In the genomic region with DNA sequence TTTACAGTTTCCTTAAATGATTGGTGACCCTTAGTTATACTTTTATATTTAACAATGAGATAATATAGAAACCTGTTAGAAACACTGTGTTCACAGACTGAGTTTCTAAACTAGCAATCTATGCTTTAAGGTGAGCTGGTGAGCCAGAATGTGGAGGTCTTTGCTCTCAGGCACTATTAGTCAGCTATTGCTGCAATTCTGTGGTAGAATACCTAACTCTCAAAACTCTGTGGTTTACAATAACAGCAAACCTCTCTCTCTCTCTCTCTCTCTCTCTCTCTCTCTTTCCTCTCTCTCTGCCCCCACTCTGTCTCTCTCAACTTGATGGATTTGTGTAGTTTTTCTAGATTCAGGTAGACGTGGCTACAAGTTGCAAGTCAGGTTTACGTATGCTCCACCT, we compare ENCODE assay signal across 20 cellular contexts. TPM values are rescaled to one million over a fixed set of nuclear protein-coding genes. Genes with fewer than 3 reads are reported as not detected.
A peak's percentile ranks its signal among the peaks of the same experiment; 100 is the strongest.
DNase-seq lines count a peak whose midpoint lies in the region; ATAC-seq and TF ChIP-seq lines count a peak whose summit lies in the region.
"Had no signal": no experiment of that assay in that cellular context is flagged by ENCODE, and none has a peak within 500 bp of the region (broad histone marks: within the 10 kb centered on the region; RNA-seq: fewer than 3 reads in every experiment).

No MANE protein-coding gene starts in this region.

- H3K36me3 Mint-ChIP-seq in effector memory CD8-positive, alpha-beta T cell (ENCODE audit: insufficient read depth), result no peaks in the 10 kb centered on the region

- no peak overlapping the region for H3K4me3 ChIP-seq in ascending aorta
- H3K4me3 ChIP-seq: colonic mucosa, heart right ventricle, SK-N-MC had no signal

- no peaks in the 10 kb centered on the region for H3K4me1 Mint-ChIP-seq in effector memory CD8-positive, alpha-beta T cell (ENCODE audit: low read depth in 2 of 2)

- no peaks in the 10 kb centered on the region for H3K27me3 ChIP-seq in ascending aorta
- H3K27me3 ChIP-seq: colonic mucosa, heart right ventricle had no signal

- H3K36me3 ChIP-seq in ascending aorta, result no peaks in the 10 kb centered on the region
- H3K36me3 ChIP-seq: colonic mucosa, heart right ventricle had no signal

- no peak for TF ChIP-seq CTCF in ascending aorta (IDR thresholded peaks at IDR 0.05)

- no peak overlapping the region for H3K4me3 Mint-ChIP-seq in effector memory CD8-positive, alpha-beta T cell
- H3K4me3 Mint-ChIP-seq: activated CD8-positive, alpha-beta T cell treated with anti-CD3 and anti-CD28 coated beads, Interleukin-2, amount 10 ng/mL, durations not matched to agents 7 days and 5 days had no signal

- no peaks in the 10 kb centered on the region for H3K9me3 ChIP-seq in ascending aorta
- H3K9me3 ChIP-seq: colonic mucosa, heart right ventricle had no signal

- no peaks in the 10 kb centered on the region for H3K4me1 ChIP-seq in ascending aorta
- H3K4me1 ChIP-seq: colonic mucosa, heart right ventricle had no signal

- intact Hi-C loops in ascending aorta (cut with DNase I), result no loop called here

- no peak overlapping the region for H3K27ac ChIP-seq in ascending aorta
- H3K27ac ChIP-seq: colonic mucosa, epithelial cell of prostate, heart right ventricle, SK-N-MC had no signal

- no peaks in the 10 kb centered on the region for H3K9me3 Mint-ChIP-seq in effector memory CD8-positive, alpha-beta T cell
- H3K9me3 Mint-ChIP-seq: activated T-helper 2 cell treated with anti-CD3 and anti-CD28 coated beads, Interferon-gamma antibody, Interleukin-2, Interleukin-4, amounts not matched to agents 10 μg/mL and 5 μg/mL and 100 μg/mL, durations not matched to agents 14 hours and 24 hours and 36 hours had no signal

- ATAC-seq in GM18873 (IDR thresholded peaks at IDR 0.05; ENCODE audit: low FRiP score, unreplicated experiment), result peak; percentile 50
- peak; percentile 77 for ATAC-seq in HG03457 (IDR thresholded peaks at IDR 0.05; ENCODE audit: unreplicated experiment)
- no peak for ATAC-seq in GM21515 (IDR thresholded peaks at IDR 0.05; ENCODE audit: unreplicated experiment)
- no peak for ATAC-seq in effector memory CD8-positive, alpha-beta T cell (replicated peaks)
- ATAC-seq: activated CD8-positive, alpha-beta T cell treated with anti-CD3 and anti-CD28 coated beads, Interleukin-2, amount 10 ng/mL, durations not matched to agents 7 days and 5 days; heart right ventricle had no signal

- DNase-seq in H4 (ENCODE audit: low spot score) (peak; percentile 21), fibroblast of gingiva (ENCODE audit: low read depth) (peak; percentile 34), AG20443 (ENCODE audit: low spot score) (no peak), ascending aorta (ENCODE audit: low spot score in 2 of 2) (no peak)
- no peak for DNase-seq in effector memory CD8-positive, alpha-beta T cell
- DNase-seq: activated CD8-positive, alpha-beta T cell treated with anti-CD3 and anti-CD28 coated beads, Interleukin-2, amount 10 ng/mL, durations not matched to agents 7 days and 5 days; anterior cingulate cortex; colonic mucosa; GOT3; heart right ventricle; kidney; NCI-H1417; NCI-H446; OCI-M1 had no signal

- H3K27ac Mint-ChIP-seq in effector memory CD8-positive, alpha-beta T cell, result no peak overlapping the region
- H3K27ac Mint-ChIP-seq: activated CD8-positive, alpha-beta T cell treated with anti-CD3 and anti-CD28 coated beads, Interleukin-2, amount 10 ng/mL, durations not matched to agents 7 days and 5 days; activated T-helper 2 cell treated with anti-CD3 and anti-CD28 coated beads, Interferon-gamma antibody, Interleukin-2, Interleukin-4, amounts not matched to agents 10 μg/mL and 5 μg/mL and 100 μg/mL, durations not matched to agents 14 hours and 24 hours and 36 hours had no signal

- H3K27me3 Mint-ChIP-seq in effector memory CD8-positive, alpha-beta T cell, result peaks cover 23 to 45% of the 10 kb centered on the region in 2 donors

RNA-seq across cellular contexts. Expression of a gene that starts 17.6 kb away (rescaled TPM):
- total RNA-seq in H4 (2014; rRNA removed; shearing (Covaris generic)), result 12.1 and 23.0 TPM in 2 replicates
- total RNA-seq in ascending aorta, result 1.4 TPM

Comparison
In these comparisons a context has a peak if more than half of its experiments do, and no peak if none do; other contexts are left out.
1. ATAC-seq: peak in GM18873 (single experiment) and HG03457 (single experiment); none in GM21515 (single experiment) and effector memory CD8-positive, alpha-beta T cell (single experiment).
2. DNase-seq: peak in H4 (single experiment) and fibroblast of gingiva (single experiment); none in AG20443 (single experiment), ascending aorta (0 of 2) and effector memory CD8-positive, alpha-beta T cell (0 of 3).